ENCODE assay signal across 12 cellular contexts in the genomic region with DNA sequence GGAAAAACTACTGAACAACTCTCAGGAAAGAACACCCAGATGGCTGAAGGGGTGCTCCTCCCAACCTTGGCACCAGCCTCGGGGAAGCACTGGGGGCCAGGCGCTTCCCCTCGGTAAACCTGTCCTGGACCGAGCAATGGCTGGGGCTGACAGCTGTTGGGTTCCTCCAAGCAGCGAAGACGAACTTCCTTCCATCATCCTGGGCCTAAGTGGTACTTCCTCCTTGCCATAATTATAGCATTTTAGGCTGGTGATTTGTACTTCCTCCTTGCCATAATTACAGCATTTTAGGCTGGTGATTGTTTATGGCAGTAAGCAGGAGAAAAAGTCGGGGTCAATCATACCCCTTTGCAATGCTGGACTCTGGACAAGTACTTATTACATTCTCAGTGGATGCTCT.
DNase-seq lines count a peak whose midpoint lies in the region; ATAC-seq lines count a peak whose summit lies in the region.
"Had no signal": no experiment of that assay in that cellular context is flagged by ENCODE, and none has a peak within 500 bp of the region (broad histone marks: within the 10 kb centered on the region; RNA-seq: fewer than 3 reads in every experiment).

No MANE protein-coding gene starts in this region.

- H3K27ac ChIP-seq in substantia nigra (ENCODE audit: low read depth, low read length, poor library complexity, severe bottlenecking) (peak overlapping the region; percentile 52), mesenchymal stem cell (ENCODE audit: low read length, poor library complexity, severe bottlenecking) (no peak overlapping the region)

- H3K36me3 Mint-ChIP-seq in activated naive CD4-positive, alpha-beta T cell treated with anti-CD3 and anti-CD28 coated beads, Interleukin-2, amount 10 ng/mL, durations not matched to agents 7 days and 5 days = peaks cover 2% of the 10 kb centered on the region
- H3K36me3 Mint-ChIP-seq in activated naive CD4-positive, alpha-beta T cell treated with anti-CD3 and anti-CD28 coated beads, Interleukin-2, amount 50 U/mL, for 72 hours = peaks cover 19 to 56% of the 10 kb centered on the region in 2 donors

- H2AK5ac ChIP-seq in mesenchymal stem cell (ENCODE audit: low read length, severe bottlenecking) = no peak overlapping the region

- H2BK120ac ChIP-seq in mesenchymal stem cell (ENCODE audit: low read depth, low read length) = no peak overlapping the region

- peaks cover 33% of the 10 kb centered on the region for H3K79me1 ChIP-seq in mesenchymal stem cell (replicated peaks; ENCODE audit: low read length, poor library complexity, severe bottlenecking)

- peaks cover 59% of the 10 kb centered on the region for H3K4me1 Mint-ChIP-seq in activated naive CD4-positive, alpha-beta T cell treated with anti-CD3 and anti-CD28 coated beads, Interleukin-2, amount 10 ng/mL, durations not matched to agents 7 days and 5 days

- no peak for DNase-seq in activated naive CD4-positive, alpha-beta T cell treated with anti-CD3 and anti-CD28 coated beads, Interleukin-2, amount 10 ng/mL, durations not matched to agents 7 days and 5 days
- DNase-seq in activated naive CD4-positive, alpha-beta T cell treated with anti-CD3 and anti-CD28 coated beads, Interleukin-2, amount 50 U/mL, for 72 hours (ENCODE audit: low spot score in 2 of 2) = no peak
- DNase-seq in SIG-M5 treated with dmso at 0.1 percent for 504 hours (lab: John Stamatoyannopoulos, UW; ENCODE audit: unreplicated experiment) (peak; percentile 70), germinal center (ENCODE audit: low spot score) (peak; percentile 37), substantia nigra (lab: John Stamatoyannopoulos, UW) (peak in 5 of 49 donors; percentile 7 to 19 (median 9)), mesenchymal stem cell (no peak)
- DNase-seq in activated naive CD4-positive, alpha-beta T cell treated with Interleukin-2 at 50 U/mL for 16 hours = no peak
- DNase-seq: effector CD8-positive, alpha-beta T cell; kidney; NCI-H187 treated with DMSO at 0.1 percent for 48 hours had no signal

- H4K8ac ChIP-seq in mesenchymal stem cell (ENCODE audit: low read length) = no peak overlapping the region

- H2BK12ac ChIP-seq in mesenchymal stem cell (ENCODE audit: low read length in 2 of 2) = no peak overlapping the region

- no peak overlapping the region for H2BK15ac ChIP-seq in mesenchymal stem cell (ENCODE audit: low read depth, poor library complexity, severe bottlenecking)

- H3K36me3 ChIP-seq in mesenchymal stem cell (ENCODE audit: control insufficient read depth in 1 of 2, insufficient read depth in 2 of 2, low read depth in 1 of 2, low read length in 2 of 2) = peaks cover 52 to 89% of the 10 kb centered on the region in 2 experiments

- H3K23ac ChIP-seq in mesenchymal stem cell (ENCODE audit: low read length in 2 of 2) = no peak overlapping the region

- no peak overlapping the region for H3K4ac ChIP-seq in mesenchymal stem cell (ENCODE audit: low read depth in 1 of 2, low read length in 2 of 2)

- H3K4me3 ChIP-seq in mesenchymal stem cell (ENCODE audit: insufficient read depth in 1 of 2, low read depth in 1 of 2, low read length in 2 of 2) = no peak overlapping the region
- H3K4me3 ChIP-seq: GM12878 had no signal

- H3K9ac ChIP-seq in mesenchymal stem cell (ENCODE audit: low read length) = no peak overlapping the region

- no peaks in the 10 kb centered on the region for H3K27me3 Mint-ChIP-seq in activated naive CD4-positive, alpha-beta T cell treated with anti-CD3 and anti-CD28 coated beads, Interleukin-2, amount 10 ng/mL, durations not matched to agents 7 days and 5 days

- CTCF ChIA-PET in activated naive CD4-positive, alpha-beta T cell treated with anti-CD3 and anti-CD28 coated beads, Interleukin-2, amount 10 ng/mL, durations not matched to agents 7 days and 5 days (lab: Charles Lee) = interaction anchor here (0.8 to 5.1 kb wide), 9 partner anchors 9 to 70 kb away, joined by 3 to 26 read pairs (median 4); a partner anchor contains a TSS

- no peak overlapping the region for H2BK5ac ChIP-seq in mesenchymal stem cell (ENCODE audit: low read depth, low read length, poor library complexity, severe bottlenecking)

- H3K27ac Mint-ChIP-seq in activated naive CD4-positive, alpha-beta T cell treated with anti-CD3 and anti-CD28 coated beads, Interleukin-2, amount 10 ng/mL, durations not matched to agents 7 days and 5 days = peak overlapping the region; percentile 97
- peak overlapping the region in 1 of 2 donors; percentile 53 for H3K27ac Mint-ChIP-seq in activated naive CD4-positive, alpha-beta T cell treated with anti-CD3 and anti-CD28 coated beads, Interleukin-2, amount 50 U/mL, for 72 hours

- no peak overlapping the region for H3K18ac ChIP-seq in mesenchymal stem cell (ENCODE audit: low read depth in 1 of 2, low read length in 2 of 2)

- no peak overlapping the region for H4K91ac ChIP-seq in mesenchymal stem cell (ENCODE audit: low read length)

- H3K4me1 ChIP-seq in mesenchymal stem cell (ENCODE audit: control insufficient read depth, insufficient read depth, low read depth, low read length) = no peaks in the 10 kb centered on the region

- H3K27me3 ChIP-seq in mesenchymal stem cell (ENCODE audit: control insufficient read depth in 1 of 2, insufficient read depth in 1 of 2, low read length in 2 of 2) = no peaks in the 10 kb centered on the region

- 74% methylated on average over 5 of the region's 7 CpGs for WGBS in mesenchymal stem cell

- H3K14ac ChIP-seq in mesenchymal stem cell (ENCODE audit: low read length in 2 of 2) = no peak overlapping the region

- H3K4me2 ChIP-seq in mesenchymal stem cell (ENCODE audit: low read length, poor library complexity, severe bottlenecking) = no peak overlapping the region

- no peaks in the 10 kb centered on the region for H3K9me3 Mint-ChIP-seq in activated naive CD4-positive, alpha-beta T cell treated with anti-CD3 and anti-CD28 coated beads, Interleukin-2, amount 10 ng/mL, durations not matched to agents 7 days and 5 days
- H3K9me3 Mint-ChIP-seq in activated naive CD4-positive, alpha-beta T cell treated with anti-CD3 and anti-CD28 coated beads, Interleukin-2, amount 50 U/mL, for 72 hours = peaks cover 0 to 16% of the 10 kb centered on the region in 2 donors

- no peak for ATAC-seq in activated naive CD4-positive, alpha-beta T cell treated with anti-CD3 and anti-CD28 coated beads, Interleukin-2, amount 50 U/mL, for 72 hours
- no peak for ATAC-seq in GM21528 (IDR thresholded peaks at IDR 0.05; ENCODE audit: low FRiP score, unreplicated experiment)
- ATAC-seq: GM12878 had no signal

- H3K4me3 Mint-ChIP-seq in activated naive CD4-positive, alpha-beta T cell treated with anti-CD3 and anti-CD28 coated beads, Interleukin-2, amount 10 ng/mL, durations not matched to agents 7 days and 5 days = peak overlapping the region; percentile 22

- H3K9me3 ChIP-seq in mesenchymal stem cell (ENCODE audit: control insufficient read depth, low read length) = no peaks in the 10 kb centered on the region

- H2AFZ ChIP-seq in mesenchymal stem cell (ENCODE audit: low read depth, low read length) = no peak overlapping the region

Comparison
In these comparisons a context has a peak if more than half of its experiments do, and no peak if none do; other contexts are left out.
1. DNase-seq: peak in SIG-M5 treated with dmso at 0.1 percent for 504 hours (single experiment) and germinal center (single experiment); none in activated naive CD4-positive, alpha-beta T cell treated with anti-CD3 and anti-CD28 coated beads, Interleukin-2, amount 10 ng/mL, durations not matched to agents 7 days and 5 days (single experiment), activated naive CD4-positive, alpha-beta T cell treated with anti-CD3 and anti-CD28 coated beads, Interleukin-2, amount 50 U/mL, for 72 hours (0 of 2), mesenchymal stem cell (single experiment) and activated naive CD4-positive, alpha-beta T cell treated with Interleukin-2 at 50 U/mL for 16 hours (single experiment).